Comparison of ENCODE assay signal across 1 cellular context in the genomic region with DNA sequence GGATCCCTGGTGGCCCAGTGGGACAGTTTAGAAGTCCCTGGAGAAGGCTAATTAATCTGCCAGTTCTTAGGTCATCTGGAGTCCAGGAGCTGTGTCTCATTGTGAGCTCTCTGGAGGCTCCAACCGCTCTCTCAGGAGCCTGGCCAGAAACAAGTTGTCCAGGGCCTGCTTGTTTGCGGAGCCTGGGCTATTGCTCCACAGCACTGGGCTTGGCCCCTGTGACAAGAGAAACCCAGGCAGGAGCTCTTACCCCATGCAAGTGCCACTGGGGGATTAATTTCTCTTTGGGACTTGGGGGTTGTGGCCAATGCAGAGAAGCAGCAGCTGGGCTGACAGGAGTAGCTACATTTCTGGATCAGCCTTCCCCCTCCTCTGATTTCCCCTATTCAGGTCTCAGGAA.
TF ChIP-seq lines count a peak whose summit lies in the region.

No MANE protein-coding gene starts in this region.

TF ChIP-seq in HepG2, 621 proteins besides CTCF, POLR2A, EP300 and RAD21 (continued from another document):
- TF ChIP-seq TFDP1 (CRISPR knock-in tag; IDR thresholded peaks at IDR 0.05; ENCODE audit: borderline replicate concordance) (no peak), NFE2L1 (CRISPR knock-in tag; IDR thresholded peaks at IDR 0.05; ENCODE audit: borderline replicate concordance) (no peak), E2F1 (CRISPR knock-in tag; IDR thresholded peaks at IDR 0.05) (no peak), NCOA1 (CRISPR knock-in tag; IDR thresholded peaks at IDR 0.05) (no peak), KLF16 (CRISPR knock-in tag; IDR thresholded peaks at IDR 0.05) (no peak), KMT2A (CRISPR knock-in tag; IDR thresholded peaks at IDR 0.05) (no peak), ZNF724P (CRISPR knock-in tag; IDR thresholded peaks at IDR 0.05; ENCODE audit: borderline replicate concordance) (no peak), SRSF1 (optimal IDR thresholded peaks at IDR 0.05; ENCODE audit: low read depth, low read length) (no peak), NRL (CRISPR knock-in tag; IDR thresholded peaks at IDR 0.05; ENCODE audit: borderline replicate concordance) (no peak), ZFP90 (CRISPR knock-in tag; IDR thresholded peaks at IDR 0.05; ENCODE audit: borderline replicate concordance) (no peak), HNF4G (IDR thresholded peaks at IDR 0.05; ENCODE audit: borderline replicate concordance, low read depth, low read length) (no peak), HNF4G (CRISPR knock-in tag; IDR thresholded peaks at IDR 0.05; ENCODE audit: borderline replicate concordance, low read depth) (no peak), FOSL2 (CRISPR knock-in tag; IDR thresholded peaks at IDR 0.05) (no peak), TARDBP (CRISPR knock-in tag; IDR thresholded peaks at IDR 0.05) (no peak), BCL6 (CRISPR knock-in tag; IDR thresholded peaks at IDR 0.05) (no peak), NCOA5 (CRISPR knock-in tag; IDR thresholded peaks at IDR 0.05) (no peak), NAIF1 (CRISPR knock-in tag; IDR thresholded peaks at IDR 0.05; ENCODE audit: borderline replicate concordance) (no peak)
